Comparison of ENCODE assay signal across 26 cellular contexts in the genomic region with DNA sequence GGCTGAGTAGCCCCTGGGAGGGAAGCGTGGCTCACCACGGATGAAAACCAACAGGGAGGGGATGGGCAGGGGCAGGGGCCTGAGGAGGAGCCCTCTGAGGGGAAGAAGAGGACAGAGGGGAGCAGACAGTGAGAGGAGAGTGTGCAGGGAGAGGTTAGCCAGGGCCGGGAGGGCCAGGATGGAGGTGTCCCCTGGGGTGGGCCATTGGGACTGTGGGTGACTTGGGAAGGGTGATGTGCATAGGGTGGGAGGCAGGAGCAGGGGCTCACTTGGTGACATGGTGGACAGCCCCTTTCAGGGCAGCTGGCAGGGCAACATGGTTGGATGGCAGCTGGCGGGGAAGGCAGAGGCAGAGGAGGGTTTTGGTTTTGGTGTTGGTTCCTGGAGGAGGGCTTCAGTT. TPM values are rescaled to one million over a fixed set of nuclear protein-coding genes. Genes with fewer than 3 reads are reported as not detected.
DNase-seq lines count a peak whose midpoint lies in the region; ATAC-seq, FAIRE-seq and TF ChIP-seq lines count a peak whose summit lies in the region.
"Had no signal": no experiment of that assay in that cellular context is flagged by ENCODE, and none has a peak within 500 bp of the region (broad histone marks: within the 10 kb centered on the region; RNA-seq: fewer than 3 reads in every experiment).

No MANE protein-coding gene starts in this region.

- no peak for TF ChIP-seq POLR2A in H1 (IDR thresholded peaks at IDR 0.05; ENCODE audit: control extremely low read depth in 1 of 2, low read depth in 2 of 2, low read length in 2 of 2)

- H3K27ac ChIP-seq in GM23338 (ENCODE audit: low read depth) (no peak overlapping the region), H1 (ENCODE audit: low read depth, low read length) (no peak overlapping the region)
- H3K27ac ChIP-seq: HL-60, PC-9, RWPE1, SK-N-MC had no signal

- no peak for TF ChIP-seq EP300 in H1 (IDR thresholded peaks at IDR 0.05; ENCODE audit: borderline replicate concordance in 1 of 2, low read depth in 2 of 2, low read length in 2 of 2)

- no peak overlapping the region for H4K8ac ChIP-seq in H1 (ENCODE audit: extremely low read depth, insufficient read depth, low read length)

- peak overlapping the region; percentile 76 for H3K27ac Mint-ChIP-seq in activated CD8-positive, alpha-beta memory T cell treated with anti-CD3 and anti-CD28 coated beads, Interleukin-2, amount 10 ng/mL, durations not matched to agents 7 days and 5 days
- H3K27ac Mint-ChIP-seq in GM23338: no peak overlapping the region
- peak overlapping the region; percentile 60 for H3K27ac Mint-ChIP-seq in progenitor cell of endocrine pancreas
- H3K27ac Mint-ChIP-seq: CD8-positive, alpha-beta T cell had no signal

- no peaks in the 10 kb centered on the region for H3K9me2 ChIP-seq in GM23338 (ENCODE audit: insufficient read depth)

- H2AFZ ChIP-seq in GM23338 (no peak overlapping the region), H1 (ENCODE audit: low read length) (no peak overlapping the region)
- H2AFZ ChIP-seq: PC-9 had no signal

- 84% methylated on average over 2 of the region's 4 CpGs; no CpG with 5 or more reads in 1 of the 2 experiments for WGBS in H1 (ENCODE audit: extremely low coverage in 1 of 2, insufficient coverage in 1 of 2, insufficient read length in 1 of 2, insufficient replicate concordance in 2 of 2, low coverage in 1 of 2, low lambda C conversion rate in 2 of 2, missing lambda C conversion rate in 1 of 2), 2 experiments

- no peak overlapping the region for H3K56ac ChIP-seq in H1 (replicated peaks; ENCODE audit: insufficient read length, low read depth, low read length)

- H3K36me3 Mint-ChIP-seq in activated CD8-positive, alpha-beta memory T cell treated with anti-CD3 and anti-CD28 coated beads, Interleukin-2, amount 10 ng/mL, durations not matched to agents 7 days and 5 days: no peaks in the 10 kb centered on the region
- H3K36me3 Mint-ChIP-seq in GM23338 (ENCODE audit: low read depth) (no peaks in the 10 kb centered on the region), progenitor cell of endocrine pancreas (ENCODE audit: insufficient read depth) (no peaks in the 10 kb centered on the region)
- H3K36me3 Mint-ChIP-seq: CD8-positive, alpha-beta T cell had no signal

- H3K4me2 ChIP-seq in GM23338 (no peak overlapping the region), H1 (ENCODE audit: insufficient read depth in 1 of 2, low read depth in 2 of 2, low read length in 2 of 2) (no peak overlapping the region)
- H3K4me2 ChIP-seq: PC-9 had no signal

- DNase-seq in activated CD8-positive, alpha-beta memory T cell treated with anti-CD3 and anti-CD28 coated beads, Interleukin-2, amount 10 ng/mL, durations not matched to agents 7 days and 5 days: no peak
- DNase-seq in activated CD8-positive, alpha-beta memory T cell treated with anti-CD3 and anti-CD28 coated beads, Interleukin-2, amount 50 U/mL, for 48 hours: no peak
- DNase-seq in GM23338 (ENCODE audit: low spot score): peak; percentile 22
- no peak for DNase-seq in H1 (ENCODE audit: low read depth in 1 of 2, low spot score in 2 of 2)
- DNase-seq in progenitor cell of endocrine pancreas (ENCODE audit: low spot score, unreplicated experiment): no peak
- DNase-seq in AG08395 (ENCODE audit: low spot score): no peak
- DNase-seq: CD8-positive, alpha-beta T cell; DMS153; GDM1; H9; KG1; NCI-H1092; NCI-H1436 treated with DMSO at 0.1 percent for 48 hours; NCI-H2029; NCI-H226; NCI-H510A treated with DMSO at 0.1 percent for 48 hours; NCI-H748 treated with DMSO at 0.1 percent for 48 hours; PC-9; SHP77 treated with DMSO at 0.1 percent for 48 hours had no signal

- H3K9ac ChIP-seq in H1 (replicated peaks in 1 of 4; ENCODE audit: extremely low read depth in 1 of 4, low read depth in 3 of 4, low read length in 3 of 4): no peak overlapping the region

- H2BK20ac ChIP-seq in H1 (ENCODE audit: low read length): 0 out of 2 replicates have a peak overlapping the region, but pooled peaks have one; percentile 32

- no peak overlapping the region for H3K23ac ChIP-seq in H1 (ENCODE audit: insufficient read length)

- H3K4me1 ChIP-seq in GM23338 (ENCODE audit: insufficient read depth) (peaks cover 4% of the 10 kb centered on the region; the same call in 1 of the 2 replicates), H1 (replicated peaks in 1 of 4; ENCODE audit: control insufficient read depth in 3 of 4, insufficient read depth in 4 of 4, low read length in 3 of 4) (peaks cover 0 to 5% (median under 1%) of the 10 kb centered on the region in 4 experiments; a peak in 1 of 7 replicates)

- no peak overlapping the region for H3K4me3 ChIP-seq in GM23338
- H3K4me3 ChIP-seq in H1 (ENCODE audit: extremely low read depth in 1 of 4, insufficient read depth in 2 of 4, low read depth in 3 of 4, low read length in 4 of 4): no peak overlapping the region
- H3K4me3 ChIP-seq: A549, PC-9, SK-N-MC had no signal

- POLR2A ChIA-PET in H1 (lab: Charles Lee; ENCODE audit: partially characterized antibody): interaction anchor here (0.7 to 2.5 kb wide), 10 partner anchors 9 to 131 kb away, joined by 3 to 16 read pairs (median 3); no protein-coding TSS in a partner anchor

- CTCF ChIA-PET in activated CD8-positive, alpha-beta memory T cell treated with anti-CD3 and anti-CD28 coated beads, Interleukin-2, amount 10 ng/mL, durations not matched to agents 7 days and 5 days (lab: Charles Lee): interaction anchor here (0.8 to 11.4 kb wide), 21 partner anchors 11 to 252 kb away, joined by 3 to 212 read pairs (median 5); no protein-coding TSS in a partner anchor
- CTCF ChIA-PET in H1 (lab: Charles Lee; ENCODE audit: partially characterized antibody): interaction anchor here (0.8 to 27.2 kb wide), 39 partner anchors 9 to 254 kb away, joined by 3 to 603 read pairs (median 6); a partner anchor contains a TSS

- H4K20me1 ChIP-seq in GM23338 (replicated peaks; ENCODE audit: insufficient read depth) (no peaks in the 10 kb centered on the region), H1 (replicated peaks in 1 of 2; ENCODE audit: control insufficient read depth in 1 of 2, insufficient read depth in 2 of 2, low read length in 2 of 2) (no peaks in the 10 kb centered on the region)

- H3K14ac ChIP-seq in H1 (ENCODE audit: insufficient read length): no peak overlapping the region

- H4K5ac ChIP-seq in H1 (ENCODE audit: insufficient read length, low read depth, low read length): no peak overlapping the region

- H3K4ac ChIP-seq in H1 (replicated peaks; ENCODE audit: insufficient read length, low read depth, low read length): no peak overlapping the region

- no peaks in the 10 kb centered on the region for H3F3A ChIP-seq in GM23338 (replicated peaks; ENCODE audit: low read depth)

- FAIRE-seq in H1 (lab: Jason Lieb, UNC): no peak
- FAIRE-seq: A549, GM18507 had no signal

- H3K27me3 ChIP-seq in GM23338 (ENCODE audit: insufficient read depth) (peaks cover 9% of the 10 kb centered on the region; the same call in 1 of the 2 replicates), H1 (replicated peaks in 1 of 4; ENCODE audit: control insufficient read depth in 3 of 4, extremely low read depth in 1 of 4, insufficient read depth in 3 of 4, low read length in 3 of 4) (peaks cover 0 to 4% (median 0%) of the 10 kb centered on the region in 4 experiments; a peak in 1 of 7 replicates)

- no peak overlapping the region for H3K4me3 Mint-ChIP-seq in activated CD8-positive, alpha-beta memory T cell treated with anti-CD3 and anti-CD28 coated beads, Interleukin-2, amount 10 ng/mL, durations not matched to agents 7 days and 5 days
- H3K4me3 Mint-ChIP-seq in GM23338 (no peak overlapping the region), progenitor cell of endocrine pancreas (ENCODE audit: low read depth) (no peak overlapping the region)
- H3K4me3 Mint-ChIP-seq: CD8-positive, alpha-beta T cell had no signal

- no peak overlapping the region; the same call in 1 of the 2 replicates for H3K18ac ChIP-seq in H1 (ENCODE audit: extremely low read depth, low read length)

- no peak overlapping the region; the same call in 1 of the 2 replicates for H2BK5ac ChIP-seq in H1 (ENCODE audit: low read depth, low read length)

- TF ChIP-seq RAD21 in H1 (IDR thresholded peaks at IDR 0.05 in 1 of 2, conservative IDR thresholded peaks at IDR 0.05 in 1 of 2; ENCODE audit: low read depth in 2 of 2, low read length in 2 of 2): no peak

- H2BK15ac ChIP-seq in H1 (ENCODE audit: low read length): peak overlapping the region; percentile 29; the same call in 1 of the 2 replicates

- H3K79me1 ChIP-seq in H1 (ENCODE audit: low read depth, low read length): no peaks in the 10 kb centered on the region; the same call in 1 of the 2 replicates

- peaks cover 21% of the 10 kb centered on the region for H3K27me3 Mint-ChIP-seq in activated CD8-positive, alpha-beta memory T cell treated with anti-CD3 and anti-CD28 coated beads, Interleukin-2, amount 10 ng/mL, durations not matched to agents 7 days and 5 days
- H3K27me3 Mint-ChIP-seq in GM23338 (ENCODE audit: insufficient read depth, low read depth, poor library complexity): peaks cover 25% of the 10 kb centered on the region
- peaks cover 20% of the 10 kb centered on the region for H3K27me3 Mint-ChIP-seq in progenitor cell of endocrine pancreas

- H2AK5ac ChIP-seq in H1 (ENCODE audit: low read depth, low read length): 0 out of 2 replicates have a peak overlapping the region, but pooled peaks have one; percentile 33

- H3K79me2 ChIP-seq in GM23338 (replicated peaks; ENCODE audit: insufficient read depth) (no peaks in the 10 kb centered on the region; the same call in 1 of the 2 replicates), H1 (ENCODE audit: control insufficient read depth in 1 of 2, insufficient read depth in 2 of 2, low read length in 2 of 2) (no peaks in the 10 kb centered on the region)

- H3K4me1 Mint-ChIP-seq in activated CD8-positive, alpha-beta memory T cell treated with anti-CD3 and anti-CD28 coated beads, Interleukin-2, amount 10 ng/mL, durations not matched to agents 7 days and 5 days: peaks cover 50% of the 10 kb centered on the region
- H3K4me1 Mint-ChIP-seq in GM23338 (peaks cover 20% of the 10 kb centered on the region), progenitor cell of endocrine pancreas (ENCODE audit: low read depth) (peaks cover 10% of the 10 kb centered on the region)

- 0 out of 2 replicates have a peak, but pooled peaks cover 1% of the 10 kb centered on the region for H3K23me2 ChIP-seq in H1 (ENCODE audit: low read depth, low read length)

- H2BK120ac ChIP-seq in H1 (replicated peaks; ENCODE audit: low read depth, low read length): no peak overlapping the region

- ATAC-seq in activated CD8-positive, alpha-beta memory T cell treated with anti-CD3 and anti-CD28 coated beads, Interleukin-2, amount 10 ng/mL, durations not matched to agents 7 days and 5 days: no peak
- no peak; the same call in 2 of the 3 replicates for ATAC-seq in GM23338
- no peak for ATAC-seq in GM18870 (IDR thresholded peaks at IDR 0.05; ENCODE audit: unreplicated experiment)
- ATAC-seq in HG02759 (IDR thresholded peaks at IDR 0.05; ENCODE audit: unreplicated experiment): no peak
- ATAC-seq: CD8-positive, alpha-beta T cell had no signal

- TF ChIP-seq CTCF in GM23338 (conservative IDR thresholded peaks at IDR 0.05; ENCODE audit: low read depth in 2 of 2) (no peak), H1 (IDR thresholded peaks at IDR 0.05; ENCODE audit: control extremely low read depth in 1 of 3, insufficient read depth in 1 of 3, low read depth in 1 of 3, low read length in 3 of 3) (no peak), progenitor cell of endocrine pancreas (IDR thresholded peaks at IDR 0.05; ENCODE audit: unreplicated experiment) (no peak)

- peak overlapping the region; percentile 95 for H2BK12ac ChIP-seq in H1 (ENCODE audit: low read depth, low read length)

- no peaks in the 10 kb centered on the region for H3K9me3 ChIP-seq in H1 (ENCODE audit: insufficient read depth in 2 of 2, low read depth in 1 of 2, low read length in 1 of 2)
- H3K9me3 ChIP-seq: A549 had no signal

- H3K36me3 ChIP-seq in GM23338 (ENCODE audit: insufficient read depth): no peaks in the 10 kb centered on the region
- H3K36me3 ChIP-seq in H1 (ENCODE audit: control insufficient read depth in 2 of 4, insufficient read depth in 4 of 4, low read length in 3 of 4): no peaks in the 10 kb centered on the region

- no peaks in the 10 kb centered on the region for H3K9me3 Mint-ChIP-seq in activated CD8-positive, alpha-beta memory T cell treated with anti-CD3 and anti-CD28 coated beads, Interleukin-2, amount 10 ng/mL, durations not matched to agents 7 days and 5 days (ENCODE audit: low read depth)
- no peaks in the 10 kb centered on the region for H3K9me3 Mint-ChIP-seq in GM23338
- H3K9me3 Mint-ChIP-seq in progenitor cell of endocrine pancreas (ENCODE audit: low read depth): no peaks in the 10 kb centered on the region
- H3K9me3 Mint-ChIP-seq: CD8-positive, alpha-beta T cell; H9 had no signal

- H4K91ac ChIP-seq in H1 (replicated peaks; ENCODE audit: insufficient read length, low read length): peak overlapping the region; percentile 25

RNA-seq across cellular contexts. Expression of a gene that starts 5.6 kb away (rescaled TPM):
- total RNA-seq in activated CD8-positive, alpha-beta memory T cell treated with anti-CD3 and anti-CD28 coated beads, Interleukin-2, amount 10 ng/mL, durations not matched to agents 7 days and 5 days: 10 to 100 TPM; 11.3 to 33.9 TPM
- 3.3 and 4.9 TPM in 2 replicates for total RNA-seq in GM23338 (2014; rRNA removed; shearing (Covaris generic))
- polyA plus RNA-seq in GM23338 (2016; fragmentation: Nextera tagmentation; extraction: Ambion mirVana) (1.6 and 1.7 TPM in 2 replicates), H1 (2011; rRNA removed) (7.8 and 10.2 TPM in 2 replicates)
- 8.1 and 8.6 TPM in 2 replicates for total RNA-seq in H1 (2021; fragmentation: NEBNext Ultra II Directional; extraction: Animal tissue kit (Norgen Biotek cat#: 25700))
- polyA plus RNA-seq in H1 (2011; cell fraction: cytosol; rRNA removed): 6.4 TPM
- 27.2 TPM for polyA plus RNA-seq in H1 (2011; cell fraction: nucleus; rRNA removed)
- polyA plus RNA-seq in H1 (2012, experiment 1 of 2): 4.8 to 10.4 TPM (median 8.0 TPM) in 4 replicates
- polyA plus RNA-seq in H1 (2012, experiment 2 of 2): 6.2 TPM
- 10.7 TPM for polyA plus RNA-seq in H1 (2013, experiment 1 of 2)
- polyA plus RNA-seq in H1 (2013, experiment 2 of 2): 10.8 TPM
- polyA minus RNA-seq in H1 (2011; rRNA and poly(A)+ RNA removed): 6.0 and 7.1 TPM in 2 replicates
- polyA minus RNA-seq in H1 (2011; cell fraction: cytosol; rRNA and poly(A)+ RNA removed): 3.8 TPM
- 8.1 TPM for polyA minus RNA-seq in H1 (2011; cell fraction: nucleus; rRNA and poly(A)+ RNA removed)
- 32.4 and 33.1 TPM in 2 replicates for total RNA-seq in progenitor cell of endocrine pancreas

RNA-seq across cellular contexts. Expression of a gene that starts 30.7 kb away (rescaled TPM):
- 10 to 100 TPM in 1 of 2 experiments, 1 to 10 TPM in 1; 8.1 to 10.6 TPM for total RNA-seq in activated CD8-positive, alpha-beta memory T cell treated with anti-CD3 and anti-CD28 coated beads, Interleukin-2, amount 10 ng/mL, durations not matched to agents 7 days and 5 days
- 1,217 and 1,375 TPM in 2 replicates for total RNA-seq in GM23338 (2014; rRNA removed; shearing (Covaris generic))
- 238 and 269 TPM in 2 replicates for polyA plus RNA-seq in GM23338 (2016; fragmentation: Nextera tagmentation; extraction: Ambion mirVana)
- 420 and 424 TPM in 2 replicates for total RNA-seq in H1 (2021; fragmentation: NEBNext Ultra II Directional; extraction: Animal tissue kit (Norgen Biotek cat#: 25700))
- 621 and 869 TPM in 2 replicates for polyA plus RNA-seq in H1 (2011; rRNA removed)
- 482 TPM for polyA plus RNA-seq in H1 (2011; cell fraction: cytosol; rRNA removed)
- 605 TPM for polyA plus RNA-seq in H1 (2011; cell fraction: nucleus; rRNA removed)
- polyA plus RNA-seq in H1 (2012, experiment 1 of 2): 280 to 399 TPM (median 368 TPM) in 4 replicates
- polyA plus RNA-seq in H1 (2012, experiment 2 of 2): 351 TPM
- polyA plus RNA-seq in H1 (2013, experiment 1 of 2): 739 TPM
- polyA plus RNA-seq in H1 (2013, experiment 2 of 2): 760 TPM
- polyA minus RNA-seq in H1 (2011; rRNA and poly(A)+ RNA removed): 124 and 163 TPM in 2 replicates
- polyA minus RNA-seq in H1 (2011; cell fraction: cytosol; rRNA and poly(A)+ RNA removed): 266 TPM
- polyA minus RNA-seq in H1 (2011; cell fraction: nucleus; rRNA and poly(A)+ RNA removed): 239 TPM
- 223 and 234 TPM in 2 replicates for total RNA-seq in progenitor cell of endocrine pancreas

Comparison
In these comparisons a context has a peak if more than half of its experiments do, and no peak if none do; other contexts are left out.
1. RNA of a gene that starts 30.7 kb away (total RNA-seq): 1,217 to 1,375 TPM in GM23338, 420 to 424 TPM in H1 and 223 to 234 TPM in progenitor cell of endocrine pancreas; 8.1 to 10.6 TPM in activated CD8-positive, alpha-beta memory T cell treated with anti-CD3 and anti-CD28 coated beads, Interleukin-2, amount 10 ng/mL, durations not matched to agents 7 days and 5 days; every median in the first group is over 10 times any median in the second.